Comparison of ENCODE assay signal across 1 cellular context in genomic region chr5:140548791-140549190, GRCh38.
A peak's percentile ranks its signal among the peaks of the same experiment; 100 is the strongest.
TF ChIP-seq lines count a peak whose summit lies in the region.

No MANE protein-coding gene starts in this region.

TF ChIP-seq in K562, 482 proteins besides CTCF, POLR2A, EP300 and RAD21:
- TF ChIP-seq ILK (tag; IDR thresholded peaks at IDR 0.05; ENCODE audit: borderline replicate concordance, low read depth) (no peak), E2F4 (CRISPR knock-in tag; IDR thresholded peaks at IDR 0.05; ENCODE audit: low read depth) (no peak), HNRNPUL1 (IDR thresholded peaks at IDR 0.05; ENCODE audit: low read length) (0 out of 2 replicates have a peak, but pooled peaks have one; percentile 69), KLF10 (CRISPR knock-in tag; IDR thresholded peaks at IDR 0.05) (no peak), ZNF146 (CRISPR knock-in tag; IDR thresholded peaks at IDR 0.05; ENCODE audit: unreplicated experiment) (no peak)
